27 cellular contexts compared by ENCODE assay signal in the genomic region with DNA sequence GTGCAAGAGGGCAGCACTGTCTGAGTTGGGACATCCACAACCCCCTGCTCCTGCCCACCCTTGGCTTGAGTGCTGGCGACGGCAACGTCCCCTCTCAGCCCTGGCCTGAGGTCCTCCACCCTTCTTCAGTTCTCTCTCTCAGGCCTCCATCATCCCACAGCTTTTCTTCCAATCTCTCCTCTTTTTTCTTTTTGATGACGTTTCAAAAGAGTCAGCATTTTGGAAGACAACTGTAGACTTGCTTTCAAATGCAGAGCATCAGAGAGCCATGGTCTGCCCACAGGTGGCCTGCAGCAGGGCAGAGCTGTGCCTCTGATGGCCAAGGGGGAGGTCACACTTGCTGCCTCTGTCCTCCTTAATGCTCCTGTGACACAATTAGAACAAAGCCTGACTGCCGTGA.
DNase-seq lines count a peak whose midpoint lies in the region; ATAC-seq, FAIRE-seq and TF ChIP-seq lines count a peak whose summit lies in the region.
"Had no signal": no experiment of that assay in that cellular context is flagged by ENCODE, and none has a peak within 500 bp of the region (broad histone marks: within the 10 kb centered on the region; RNA-seq: fewer than 3 reads in every experiment).

No MANE protein-coding gene starts in this region.

- H3K9me3 ChIP-seq in A549 (no peaks in the 10 kb centered on the region), OCI-LY1 (ENCODE audit: low read length) (no peaks in the 10 kb centered on the region), trophoblast cell (ENCODE audit: insufficient read depth, low read depth, low read length) (peaks cover 42% of the 10 kb centered on the region)
- H3K9me3 ChIP-seq: BE2C, BLaER1 had no signal

- H3F3A ChIP-seq in OCI-LY1 (ENCODE audit: insufficient read depth, low read length) = no peaks in the 10 kb centered on the region

- intact Hi-C loops in head of caudate nucleus (cut with DNase I) = no loop called here

- no peak for TF ChIP-seq POLR2A in A549 (IDR thresholded peaks at IDR 0.05; ENCODE audit: low read length)

- no peak overlapping the region for H3K18ac ChIP-seq in trophoblast cell (ENCODE audit: low read length)

- no peak overlapping the region for H3K4me3 ChIP-seq in A549
- no peak overlapping the region for H3K4me3 ChIP-seq in OCI-LY1 (ENCODE audit: low read depth, low read length, poor library complexity, severe bottlenecking)
- peak overlapping the region; percentile 40 for H3K4me3 ChIP-seq in trophoblast cell (ENCODE audit: low read depth, low read length)
- H3K4me3 ChIP-seq: BLaER1, GM12878 had no signal

- no peak for FAIRE-seq in A549 (lab: Jason Lieb, UNC)
- FAIRE-seq: A204.1, GM12878, GM12892, GM18507 had no signal

- no peaks in the 10 kb centered on the region for H3K27me3 ChIP-seq in OCI-LY1 (ENCODE audit: insufficient read depth, low read length)
- H3K27me3 ChIP-seq in trophoblast cell (ENCODE audit: insufficient read depth, low read length) = no peaks in the 10 kb centered on the region
- H3K27me3 ChIP-seq: BE2C, BLaER1 had no signal

- DNase-seq in A549 (ENCODE audit: low read depth in 1 of 2, low spot score in 1 of 2) (no peak), islet precursor cell (peak; percentile 20), trophoblast cell (no peak), head of caudate nucleus (no peak)
- DNase-seq: 8988T; BE2C; C1 segment of cervical spinal cord; CD4-positive, alpha-beta memory T cell; CD4-positive, CD25-positive, alpha-beta regulatory T cell; CD8-positive, alpha-beta memory T cell; COR-L47; DMS 273 treated with DMSO at 0.1 percent for 48 hours; DMS153; DMS53; DMS79; DND-41; EL; GDM1 had no signal

- 6% methylated on average over 5 of the region's 5 CpGs for WGBS in A549 (ENCODE audit: missing lambda C conversion rate)
- WGBS in trophoblast cell (ENCODE audit: extremely low coverage, insufficient coverage, insufficient read length) = no CpG with 5 or more reads among the region's 5 CpGs

- H3K79me2 ChIP-seq in OCI-LY1 (ENCODE audit: insufficient read depth, low read length) (no peaks in the 10 kb centered on the region), trophoblast cell (ENCODE audit: control insufficient read depth, insufficient read depth, low read length, poor library complexity) (no peaks in the 10 kb centered on the region)

- H3K9me2 ChIP-seq in OCI-LY1 (ENCODE audit: low read depth, low read length) = no peaks in the 10 kb centered on the region

- H3K79me1 ChIP-seq in trophoblast cell (ENCODE audit: low read length) = no peaks in the 10 kb centered on the region

- no peak overlapping the region for H2AFZ ChIP-seq in OCI-LY1 (ENCODE audit: low read length)
- H2AFZ ChIP-seq in trophoblast cell (ENCODE audit: insufficient read depth, low read length, poor library complexity) = no peak overlapping the region

- TF ChIP-seq RAD21 in A549 (conservative IDR thresholded peaks at IDR 0.05 in 1 of 2, IDR thresholded peaks at IDR 0.05 in 1 of 2) = no peak

- no peaks in the 10 kb centered on the region for H3K36me3 ChIP-seq in OCI-LY1 (ENCODE audit: insufficient read depth, low read length)
- no peaks in the 10 kb centered on the region for H3K36me3 ChIP-seq in trophoblast cell (ENCODE audit: control insufficient read depth in 1 of 2, insufficient read depth in 2 of 2, low read length in 2 of 2)
- H3K36me3 ChIP-seq: BE2C, BLaER1 had no signal

- H4K8ac ChIP-seq in trophoblast cell (ENCODE audit: low read depth, low read length) = no peak overlapping the region

- H2BK5ac ChIP-seq in trophoblast cell (ENCODE audit: low read depth, low read length, poor library complexity) = no peak overlapping the region

- H4K12ac ChIP-seq in trophoblast cell (ENCODE audit: low read depth, low read length) = no peak overlapping the region

- TF ChIP-seq EP300 in A549 (IDR thresholded peaks at IDR 0.05) = no peak

- no peak overlapping the region for H2BK120ac ChIP-seq in trophoblast cell (ENCODE audit: insufficient read depth, low read length, poor library complexity)

- H3K14ac ChIP-seq in trophoblast cell (ENCODE audit: low read length) = no peak overlapping the region

- no peak overlapping the region for H4K91ac ChIP-seq in trophoblast cell (ENCODE audit: low read depth, low read length)

- H3K4me2 ChIP-seq in A549 (no peak overlapping the region), OCI-LY1 (ENCODE audit: low read length) (no peak overlapping the region), trophoblast cell (ENCODE audit: low read length) (no peak overlapping the region)
- H3K4me2 ChIP-seq: BLaER1 had no signal

- H3K27ac ChIP-seq in A549 (no peak overlapping the region), OCI-LY1 (ENCODE audit: low read depth, low read length, poor library complexity, severe bottlenecking) (peak overlapping the region; percentile 71), trophoblast cell (ENCODE audit: low read depth, low read length) (no peak overlapping the region)
- H3K27ac ChIP-seq: BLaER1 had no signal

- H3K23ac ChIP-seq in trophoblast cell (ENCODE audit: low read length) = no peak overlapping the region

- TF ChIP-seq CTCF in A549 (IDR thresholded peaks at IDR 0.05) (no peak), OCI-LY1 (IDR thresholded peaks at IDR 0.05; ENCODE audit: low read length) (no peak)

- H2BK12ac ChIP-seq in trophoblast cell (ENCODE audit: low read length) = no peak overlapping the region

- POLR2A ChIA-PET in A549 (lab: Yijun Ruan, JAX) = no interaction called here

- H3K4ac ChIP-seq in trophoblast cell (ENCODE audit: low read depth, low read length) = no peak overlapping the region

- no peak overlapping the region for H2AK5ac ChIP-seq in trophoblast cell (ENCODE audit: low read length)

- CTCF ChIA-PET in A549 (lab: Yijun Ruan, JAX) = no interaction called here

- ATAC-seq in A549 (no peak), GM21390 (IDR thresholded peaks at IDR 0.05; ENCODE audit: unreplicated experiment) (no peak), GM18909 (IDR thresholded peaks at IDR 0.05; ENCODE audit: poor library complexity, unreplicated experiment) (no peak), GM18858 (IDR thresholded peaks at IDR 0.05; ENCODE audit: unreplicated experiment) (no peak)
- ATAC-seq: GM12878 had no signal

- no peaks in the 10 kb centered on the region for H4K20me1 ChIP-seq in OCI-LY1 (ENCODE audit: insufficient read depth, low read length)
- H4K20me1 ChIP-seq: BLaER1 had no signal

- no peaks in the 10 kb centered on the region for H3K4me1 ChIP-seq in A549
- peaks cover 75% of the 10 kb centered on the region for H3K4me1 ChIP-seq in OCI-LY1 (ENCODE audit: insufficient read depth, low read length, severe bottlenecking)
- no peaks in the 10 kb centered on the region for H3K4me1 ChIP-seq in trophoblast cell (ENCODE audit: control insufficient read depth in 1 of 2, insufficient read depth in 2 of 2, low read length in 2 of 2)
- H3K4me1 ChIP-seq: BE2C had no signal

- H3K9ac ChIP-seq in OCI-LY1 (ENCODE audit: low read length) = no peak overlapping the region
- H3K9ac ChIP-seq in trophoblast cell (ENCODE audit: low read length) = no peak overlapping the region
- H3K9ac ChIP-seq: BLaER1 had no signal

TF ChIP-seq in A549, 52 proteins besides CTCF, POLR2A, EP300 and RAD21:
- TF ChIP-seq EHF (CRISPR knock-in tag; IDR thresholded peaks at IDR 0.05) (no peak), MAFK (IDR thresholded peaks at IDR 0.05; ENCODE audit: partially characterized antibody) (peak; percentile 31), NFE2L2 (conservative IDR thresholded peaks at IDR 0.05; ENCODE audit: low read length) (no peak)
